ENCODE assay signal across 8 cellular contexts in genomic region chr22:28594784-28595324, GRCh38.
A peak's percentile ranks its signal among the peaks of the same experiment; 100 is the strongest.
DNase-seq lines count a peak whose midpoint lies in the region; ATAC-seq and TF ChIP-seq lines count a peak whose summit lies in the region.

No MANE protein-coding gene starts in this region.

- TF ChIP-seq CTCF in DND-41 (IDR thresholded peaks at IDR 0.05; ENCODE audit: borderline replicate concordance, extremely low read depth, low read length, poor library complexity, severe bottlenecking) = peak; percentile 91
- TF ChIP-seq CTCF in PC-3 (conservative IDR thresholded peaks at IDR 0.05; ENCODE audit: low read depth, low read length) = peak; percentile 76

- DNase-seq in DND-41 (no peak), Kasumi-1 (lab: John Stamatoyannopoulos, UW) (peak; percentile 91 to 93), PC-3 (peak; percentile 61), dermis microvascular lymphatic vessel endothelial cell (ENCODE audit: low read depth in 2 of 2) (peak; percentile 64 to 74), medulla oblongata (ENCODE audit: extremely low spot score) (peak; percentile 87)

- H2AFZ ChIP-seq in DND-41 (ENCODE audit: low read depth, low read length) (no peak overlapping the region), PC-3 (ENCODE audit: low read length) (no peak overlapping the region)

- H3K36me3 ChIP-seq in DND-41 (ENCODE audit: insufficient read depth, low read length) (no peaks in the 10 kb centered on the region), PC-3 (ENCODE audit: low read depth, low read length) (no peaks in the 10 kb centered on the region)

- H3K27ac ChIP-seq in DND-41 (ENCODE audit: low read length) (no peak overlapping the region), PC-3 (ENCODE audit: low read length) (0 out of 2 replicates have a peak overlapping the region, but pooled peaks have one; percentile 10)

- CTCF ChIA-PET in PC-3 (lab: Charles Lee) = no interaction called here

- H3K4me3 ChIP-seq in DND-41 (ENCODE audit: low read depth in 1 of 2, low read length in 2 of 2) = no peak overlapping the region
- H3K4me3 ChIP-seq in PC-3 (ENCODE audit: low read length) = no peak overlapping the region

- H3K4me1 ChIP-seq in DND-41 (ENCODE audit: insufficient read depth, low read length) (peaks cover 18% of the 10 kb centered on the region), PC-3 (ENCODE audit: insufficient read depth, low read length) (peaks cover 15% of the 10 kb centered on the region)

- no peak overlapping the region for H3K9ac ChIP-seq in DND-41 (ENCODE audit: low read depth, low read length)
- H3K9ac ChIP-seq in PC-3 (ENCODE audit: low read length) = no peak overlapping the region

- H3K9me2 ChIP-seq in PC-3 (replicated peaks; ENCODE audit: low read length) = no peaks in the 10 kb centered on the region

- no peaks in the 10 kb centered on the region for H3K79me2 ChIP-seq in DND-41 (ENCODE audit: insufficient read depth, low read length)
- no peaks in the 10 kb centered on the region for H3K79me2 ChIP-seq in PC-3 (ENCODE audit: low read length)

- no TSS peak for BruUV-seq in PC-3 (replicated peaks; lab: Mats Ljungman, UMichigan)

- H3F3A ChIP-seq in PC-3 (ENCODE audit: low read length, unreplicated experiment) = no peaks in the 10 kb centered on the region

- ATAC-seq in DND-41 (ENCODE audit: insufficient read depth, low read depth) (peak; percentile 93), PC-3 (peak; percentile 75), HG03108 (IDR thresholded peaks at IDR 0.05; ENCODE audit: unreplicated experiment) (no peak), HG03460 (IDR thresholded peaks at IDR 0.05; ENCODE audit: unreplicated experiment) (no peak), GM18858 (IDR thresholded peaks at IDR 0.05; ENCODE audit: unreplicated experiment) (no peak)

- H4K20me1 ChIP-seq in DND-41 (ENCODE audit: insufficient read depth, low read length) = no peaks in the 10 kb centered on the region
- H4K20me1 ChIP-seq in PC-3 (ENCODE audit: low read length) = no peaks in the 10 kb centered on the region

- POLR2A ChIA-PET in PC-3 (lab: Charles Lee; ENCODE audit: unreplicated experiment) = no interaction called here

- no peaks in the 10 kb centered on the region for H3K9me3 ChIP-seq in DND-41 (ENCODE audit: insufficient read depth, low read length, severe bottlenecking)
- H3K9me3 ChIP-seq in PC-3 (ENCODE audit: low read length) = no peaks in the 10 kb centered on the region

- intact Hi-C loops in PC-3 (cut with micrococcal nuclease) = loop anchor here (1.0 to 10.0 kb wide), 7 partner anchors 98 to 575 kb away; no protein-coding TSS in a partner anchor

- H3K27me3 ChIP-seq in DND-41 (ENCODE audit: insufficient read depth, low read length, poor library complexity) (no peaks in the 10 kb centered on the region), PC-3 (ENCODE audit: low read length) (no peaks in the 10 kb centered on the region)

- H3K4me2 ChIP-seq in DND-41 (ENCODE audit: insufficient read depth, low read length) = peak overlapping the region; percentile 40; the same call in 1 of the 2 replicates
- peak overlapping the region; percentile 29 for H3K4me2 ChIP-seq in PC-3 (ENCODE audit: low read length)

Comparison
In these comparisons a context has a peak if more than half of its experiments do, and no peak if none do; other contexts are left out.
1. ATAC-seq: peak in DND-41 (single experiment) and PC-3 (single experiment); none in HG03108 (single experiment), HG03460 (single experiment) and GM18858 (single experiment).